ENCODE assay signal across 9 cellular contexts in genomic region chr7:36286241-36286640, GRCh38.
A peak's percentile ranks its signal among the peaks of the same experiment; 100 is the strongest.
DNase-seq lines count a peak whose midpoint lies in the region; ATAC-seq and TF ChIP-seq lines count a peak whose summit lies in the region.
"Had no signal": no experiment of that assay in that cellular context is flagged by ENCODE, and none has a peak within 500 bp of the region (broad histone marks: within the 10 kb centered on the region; RNA-seq: fewer than 3 reads in every experiment).

No MANE protein-coding gene starts in this region.

- no peaks in the 10 kb centered on the region for H3K27me3 ChIP-seq in CD4-positive, alpha-beta memory T cell (ENCODE audit: insufficient read depth, low read length)
- H3K27me3 ChIP-seq in SU-DHL-6 (ENCODE audit: low read length) (no peaks in the 10 kb centered on the region), psoas muscle (ENCODE audit: insufficient read depth in 3 of 3, low read length in 2 of 3) (no peaks in the 10 kb centered on the region), ascending aorta (no peaks in the 10 kb centered on the region)

- no peaks in the 10 kb centered on the region for H3K36me3 ChIP-seq in CD4-positive, alpha-beta memory T cell (ENCODE audit: insufficient read depth, low read length)
- peaks cover 11% of the 10 kb centered on the region for H3K36me3 ChIP-seq in SU-DHL-6 (ENCODE audit: low read length)
- peaks cover 0 to 8% of the 10 kb centered on the region in 2 donors for H3K36me3 ChIP-seq in psoas muscle (ENCODE audit: insufficient read depth in 1 of 2, low read depth in 1 of 2)
- peaks cover 0 to 13% of the 10 kb centered on the region in 2 donors for H3K36me3 ChIP-seq in ascending aorta

- H3K27ac ChIP-seq in CD4-positive, alpha-beta memory T cell (ENCODE audit: low read depth, low read length), result peak overlapping the region; percentile 78
- H3K27ac ChIP-seq in SU-DHL-6 (ENCODE audit: low read depth, low read length) (peak overlapping the region; percentile 91), psoas muscle (peak overlapping the region; percentile 77), ascending aorta (no peak overlapping the region)

- peak overlapping the region; percentile 95 to 100 (median 100) for H3K27ac Mint-ChIP-seq in CD4-positive, alpha-beta memory T cell

- H3F3A ChIP-seq in SU-DHL-6 (ENCODE audit: insufficient read depth), result peaks cover 73% of the 10 kb centered on the region

- peak overlapping the region in 1 of 2 donors; percentile 23 for H3K4me3 ChIP-seq in CD4-positive, alpha-beta memory T cell (ENCODE audit: low read length in 2 of 2)
- H3K4me3 ChIP-seq in SU-DHL-6 (ENCODE audit: insufficient read depth, low read length, poor library complexity, severe bottlenecking), result no peak overlapping the region
- H3K4me3 ChIP-seq in psoas muscle, result no peak overlapping the region
- no peak overlapping the region for H3K4me3 ChIP-seq in ascending aorta

- H3K9me3 Mint-ChIP-seq in CD4-positive, alpha-beta memory T cell, result no peaks in the 10 kb centered on the region

- H3K4me2 ChIP-seq in SU-DHL-6 (ENCODE audit: low read depth, low read length, poor library complexity, severe bottlenecking), result peak overlapping the region; percentile 46

- WGBS in psoas muscle, 3 donors, result 54 to 77% (median 58%) methylated on average over 2 of the region's 2 CpGs

- H3K9ac ChIP-seq in SU-DHL-6 (ENCODE audit: low read length), result peak overlapping the region; percentile 49

- no peak for TF ChIP-seq CTCF in SU-DHL-6 (IDR thresholded peaks at IDR 0.05; ENCODE audit: insufficient read depth, low read length, poor library complexity, severe bottlenecking)
- TF ChIP-seq CTCF in psoas muscle (IDR thresholded peaks at IDR 0.05), result no peak
- TF ChIP-seq CTCF in ascending aorta (IDR thresholded peaks at IDR 0.05), result no peak

- no peaks in the 10 kb centered on the region; the same call in 1 of the 2 replicates for H3K79me2 ChIP-seq in SU-DHL-6 (ENCODE audit: insufficient read depth, low read length)

- CTCF ChIA-PET in CD4-positive, alpha-beta memory T cell (lab: Charles Lee; ENCODE audit: partially characterized antibody), result interaction anchor here (1.0 to 10.7 kb wide), 6 partner anchors 27 to 380 kb away, joined by 3 to 225 read pairs (median 8); no protein-coding TSS in a partner anchor

- no peaks in the 10 kb centered on the region for H4K20me1 ChIP-seq in SU-DHL-6 (ENCODE audit: low read depth, low read length)

- peaks cover 2 to 5% of the 10 kb centered on the region in 2 donors for H3K36me3 Mint-ChIP-seq in CD4-positive, alpha-beta memory T cell

- peaks cover 91% of the 10 kb centered on the region for H3K4me1 ChIP-seq in CD4-positive, alpha-beta memory T cell (ENCODE audit: insufficient read depth, low read length)
- peaks cover 85% of the 10 kb centered on the region for H3K4me1 ChIP-seq in psoas muscle
- H3K4me1 ChIP-seq in ascending aorta, result peaks cover 0 to 9% of the 10 kb centered on the region in 2 donors

- intact Hi-C loops in CD4-positive, alpha-beta memory T cell (cut with micrococcal nuclease), result loop anchor here (1.0 to 10.0 kb wide), 4 partner anchors 133 to 1251 kb away; partner anchors contain the start of genes DPY19L1, EEPD1 and SEPTIN7
- intact Hi-C loops in psoas muscle (cut with DNase I) (loop anchor here in 1 of 2 donors (5.0 kb wide), 1 partner anchor 129 kb away; no protein-coding TSS in a partner anchor), ascending aorta (cut with DNase I) (no loop called here)

- no peaks in the 10 kb centered on the region for H3K9me2 ChIP-seq in SU-DHL-6 (replicated peaks; ENCODE audit: insufficient read depth, low read length)

- POLR2A ChIA-PET in CD4-positive, alpha-beta memory T cell (lab: Charles Lee; ENCODE audit: partially characterized antibody), result interaction anchor here (0.8 to 4.0 kb wide), 7 partner anchors 22 to 592 kb away, joined by 3 to 20 read pairs (median 5); partner anchors contain the start of gene SEPTIN7

- peak overlapping the region; percentile 76 to 98 (median 92) for H3K4me3 Mint-ChIP-seq in CD4-positive, alpha-beta memory T cell

- H3K27me3 Mint-ChIP-seq in CD4-positive, alpha-beta memory T cell, result no peaks in the 10 kb centered on the region

- H3K9me3 ChIP-seq in CD4-positive, alpha-beta memory T cell (ENCODE audit: control insufficient read depth in 1 of 2, low read length in 2 of 2), result no peaks in the 10 kb centered on the region
- H3K9me3 ChIP-seq in SU-DHL-6 (ENCODE audit: insufficient read depth, low read length) (no peaks in the 10 kb centered on the region), psoas muscle (no peaks in the 10 kb centered on the region), ascending aorta (no peaks in the 10 kb centered on the region)

- H2AFZ ChIP-seq in SU-DHL-6 (ENCODE audit: low read depth, low read length, severe bottlenecking), result no peak overlapping the region

- H3K4me1 Mint-ChIP-seq in CD4-positive, alpha-beta memory T cell, result peaks cover 44 to 96% (median 77%) of the 10 kb centered on the region in 4 donors

- ATAC-seq in psoas muscle (no peak), GM19452 (IDR thresholded peaks at IDR 0.05; ENCODE audit: unreplicated experiment) (no peak)

- DNase-seq in CD4-positive, alpha-beta memory T cell, result peak; percentile 76 to 91 (median 83)
- peak; percentile 46 for DNase-seq in activated gamma-delta T cell treated with anti-CD3 and anti-CD28 coated beads, Interleukin-2, amount 50 U/mL, for 16 hours (ENCODE audit: low read depth)
- no peak for DNase-seq in psoas muscle
- no peak for DNase-seq in ascending aorta (ENCODE audit: low spot score in 2 of 2)
- DNase-seq in NOMO-1 treated with DMSO at 0.1 percent for 48 hours (lab: John Stamatoyannopoulos, UW; ENCODE audit: unreplicated experiment), result no peak
- no peak for DNase-seq in EL
- DNase-seq: NCI-H774 had no signal

Comparison
In these comparisons a context has a peak if more than half of its experiments do, and no peak if none do; other contexts are left out.
1. DNase-seq: peak in CD4-positive, alpha-beta memory T cell (5 of 5) and activated gamma-delta T cell treated with anti-CD3 and anti-CD28 coated beads, Interleukin-2, amount 50 U/mL, for 16 hours (single experiment); none in psoas muscle (0 of 2), ascending aorta (0 of 2), NOMO-1 treated with DMSO at 0.1 percent for 48 hours (single experiment) and EL (single experiment).
2. H3K27ac ChIP-seq: peak in CD4-positive, alpha-beta memory T cell (single experiment), SU-DHL-6 (single experiment) and psoas muscle (single experiment); none in ascending aorta (0 of 2).